27 cellular contexts compared by ENCODE assay signal in the genomic region with DNA sequence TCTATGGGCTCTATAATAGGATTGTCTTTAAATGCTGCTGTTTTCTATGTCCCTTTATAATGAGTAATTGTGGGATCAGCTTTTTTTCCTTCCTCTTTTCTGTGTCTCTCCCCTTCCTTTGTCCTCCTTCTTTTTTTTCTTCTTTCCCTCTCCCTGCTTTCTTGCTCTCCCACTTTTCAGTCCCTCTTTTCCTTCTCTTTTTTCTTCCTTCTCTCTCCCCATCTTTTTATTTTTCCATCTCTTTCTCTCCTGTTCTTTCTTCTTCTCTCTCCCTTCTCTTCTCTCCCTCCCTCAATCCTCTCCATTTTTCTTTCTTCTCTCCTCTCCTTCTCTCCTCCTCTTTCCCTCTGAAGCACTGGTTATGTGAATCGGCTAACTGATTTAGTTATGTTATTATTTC.
"Had no signal": no experiment of that assay in that cellular context is flagged by ENCODE, and none has a peak within 500 bp of the region (broad histone marks: within the 10 kb centered on the region; RNA-seq: fewer than 3 reads in every experiment).

No MANE protein-coding gene starts in this region.

- H3K4me3 ChIP-seq: colonic mucosa, esophagus squamous epithelium, gastrocnemius medialis, heart right ventricle, left lung, lower lobe of right lung, mucosa of descending colon had no signal

- H3K27ac ChIP-seq: colonic mucosa, epithelial cell of prostate, esophagus squamous epithelium, gastrocnemius medialis, heart right ventricle, left lung, lower lobe of right lung had no signal

- DNase-seq: colonic mucosa; cortex of kidney; effector CD8-positive, alpha-beta T cell; effector memory CD8-positive, alpha-beta T cell; endodermal cell; erythroblast; esophagus squamous epithelium; foreskin fibroblast; foreskin melanocyte; gastrocnemius medialis; glutamatergic neuron; head of caudate nucleus; heart right ventricle; hippocampal formation; left cardiac atrium; left lung; left ventricle myocardium superior; lower lobe of right lung; mesenchymal stem cell; mucosa of descending colon had no signal

- H3K9me3 Mint-ChIP-seq: dendritic cell treated with granulocyte-macrophage colony-stimulating factor and Interleukin-4, amounts not matched to agents 40 ng/mL and 50 ng/mL, for 4 days; effector memory CD8-positive, alpha-beta T cell; endodermal cell; mesothelial cell of epicardium had no signal

- H3K4me1 Mint-ChIP-seq: endodermal cell, mesothelial cell of epicardium had no signal

- H3K9me3 ChIP-seq: colonic mucosa, esophagus squamous epithelium, gastrocnemius medialis, heart right ventricle, left lung, lower lobe of right lung, mucosa of descending colon had no signal

- H3K27me3 Mint-ChIP-seq: dendritic cell treated with granulocyte-macrophage colony-stimulating factor and Interleukin-4, amounts not matched to agents 40 ng/mL and 50 ng/mL, for 4 days had no signal

- ATAC-seq: effector memory CD8-positive, alpha-beta T cell; esophagus mucosa; gastrocnemius medialis; heart right ventricle; left cardiac atrium; left lung; left ventricle myocardium superior; lower lobe of right lung; mucosa of descending colon had no signal

- H3K36me3 ChIP-seq: colonic mucosa, esophagus squamous epithelium, gastrocnemius medialis, heart right ventricle, lower lobe of right lung had no signal

- H3K4me3 Mint-ChIP-seq: dendritic cell treated with granulocyte-macrophage colony-stimulating factor and Interleukin-4, amounts not matched to agents 40 ng/mL and 50 ng/mL, for 4 days; effector memory CD8-positive, alpha-beta T cell; endodermal cell; mesothelial cell of epicardium had no signal

- H3K27me3 ChIP-seq: colonic mucosa, esophagus squamous epithelium, gastrocnemius medialis, heart right ventricle, left lung had no signal

- FAIRE-seq: endometrium, islet of Langerhans, keratinocyte had no signal

- H3K4me1 ChIP-seq: colonic mucosa, esophagus squamous epithelium, gastrocnemius medialis, heart right ventricle, left lung, lower lobe of right lung had no signal

- H3K27ac Mint-ChIP-seq: dendritic cell treated with granulocyte-macrophage colony-stimulating factor and Interleukin-4, amounts not matched to agents 40 ng/mL and 50 ng/mL, for 4 days; effector memory CD8-positive, alpha-beta T cell; endodermal cell; mesothelial cell of epicardium had no signal

- H3K36me3 Mint-ChIP-seq: mesothelial cell of epicardium had no signal
